ENCODE assay signal across 9 cellular contexts in the genomic region with DNA sequence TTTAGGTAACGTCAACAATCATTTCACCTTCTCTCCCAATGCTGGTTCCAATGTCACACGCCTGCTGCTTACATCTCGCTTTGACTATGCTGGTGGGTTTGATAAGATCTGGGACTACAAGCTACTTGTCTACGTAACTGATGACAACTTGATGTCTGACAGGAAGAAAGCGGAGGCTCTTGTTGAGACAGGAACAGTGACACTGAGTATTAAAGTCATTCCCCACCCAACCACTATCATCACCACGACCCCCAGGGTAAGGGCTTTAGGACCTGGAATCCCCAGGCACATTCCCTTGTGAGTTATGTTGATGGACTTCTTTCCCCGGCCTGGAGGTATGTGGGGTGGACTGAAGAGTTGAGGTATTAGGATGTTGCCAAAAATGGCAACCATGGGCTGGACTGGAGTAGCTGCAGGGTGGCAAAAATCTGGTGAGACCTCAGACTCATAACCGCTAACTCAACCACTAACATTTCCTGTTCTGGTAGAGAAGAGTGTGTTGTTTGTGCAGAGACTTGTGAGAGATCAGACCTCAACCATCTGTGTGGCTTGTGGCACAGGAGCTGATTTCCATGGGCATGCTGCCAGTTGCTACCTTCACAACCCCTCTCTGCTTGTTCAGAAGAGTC. TPM values are rescaled to one million over a fixed set of nuclear protein-coding genes. Genes with fewer than 3 reads are reported as not detected.
DNase-seq lines count a peak whose midpoint lies in the region; ATAC-seq and TF ChIP-seq lines count a peak whose summit lies in the region.
"Had no signal": no experiment of that assay in that cellular context is flagged by ENCODE, and none has a peak within 500 bp of the region (broad histone marks: within the 10 kb centered on the region; RNA-seq: fewer than 3 reads in every experiment).

No MANE protein-coding gene starts in this region.

- H4K91ac ChIP-seq in mesenchymal stem cell (ENCODE audit: low read length), result no peak overlapping the region

- H3K4me2 ChIP-seq in SU-DHL-6 (ENCODE audit: low read depth, low read length, poor library complexity, severe bottlenecking), result peak overlapping the region; percentile 64
- H3K4me2 ChIP-seq in mesenchymal stem cell (ENCODE audit: low read length, poor library complexity, severe bottlenecking), result no peak overlapping the region

- peaks cover 52% of the 10 kb centered on the region for H3K4me1 Mint-ChIP-seq in activated naive CD8-positive, alpha-beta T cell treated with anti-CD3 and anti-CD28 coated beads, Interleukin-2, amount 50 U/mL, for 24 hours

- H3K27ac ChIP-seq in SU-DHL-6 (ENCODE audit: low read depth, low read length) (peak overlapping the region; percentile 66), mesenchymal stem cell (ENCODE audit: low read length, poor library complexity, severe bottlenecking) (no peak overlapping the region)

- DNase-seq in DMS153 treated with DMSO at 0.1 percent for 48 hours (lab: John Stamatoyannopoulos, UW; ENCODE audit: unreplicated experiment) (peak; percentile 25), mesenchymal stem cell (no peak), iPS-NIHi7 (ENCODE audit: extremely low spot score) (no peak), NCI-H2227 treated with DMSO at 0.1 percent for 48 hours (lab: John Stamatoyannopoulos, UW) (no peak)
- peak; percentile 69 for DNase-seq in activated naive CD8-positive, alpha-beta T cell treated with anti-CD3 and anti-CD28 coated beads, Interleukin-2, amount 50 U/mL, for 24 hours
- DNase-seq in stimulated activated CD8-positive, alpha-beta memory T cell treated with anti-CD3 and anti-CD28 coated beads, Interleukin-4, amount 100 ng/mL, for 48 hours, result peak; percentile 77

- H3K14ac ChIP-seq in mesenchymal stem cell (ENCODE audit: low read length in 2 of 2), result no peak overlapping the region

- no peaks in the 10 kb centered on the region for H3K9me3 Mint-ChIP-seq in activated naive CD8-positive, alpha-beta T cell treated with anti-CD3 and anti-CD28 coated beads, Interleukin-2, amount 50 U/mL, for 24 hours
- H3K9me3 Mint-ChIP-seq: dendritic cell treated with granulocyte-macrophage colony-stimulating factor and Interleukin-4, amounts not matched to agents 40 ng/mL and 50 ng/mL, for 4 days had no signal

- H4K20me1 ChIP-seq in SU-DHL-6 (ENCODE audit: low read depth, low read length), result no peaks in the 10 kb centered on the region

- no peak overlapping the region for H2BK12ac ChIP-seq in mesenchymal stem cell (ENCODE audit: low read length in 2 of 2)

- no peak overlapping the region for H3K18ac ChIP-seq in mesenchymal stem cell (ENCODE audit: low read depth in 1 of 2, low read length in 2 of 2)

- H2AK5ac ChIP-seq in mesenchymal stem cell (ENCODE audit: low read length, severe bottlenecking), result no peak overlapping the region

- no peaks in the 10 kb centered on the region for H3K36me3 Mint-ChIP-seq in activated naive CD8-positive, alpha-beta T cell treated with anti-CD3 and anti-CD28 coated beads, Interleukin-2, amount 50 U/mL, for 24 hours (ENCODE audit: low read depth)

- peaks cover 34% of the 10 kb centered on the region for H3F3A ChIP-seq in SU-DHL-6 (ENCODE audit: insufficient read depth)

- no peak overlapping the region for H2BK120ac ChIP-seq in mesenchymal stem cell (ENCODE audit: low read depth, low read length)

- peak overlapping the region; percentile 4 for H3K4me3 ChIP-seq in SU-DHL-6 (ENCODE audit: insufficient read depth, low read length, poor library complexity, severe bottlenecking)
- no peak overlapping the region for H3K4me3 ChIP-seq in mesenchymal stem cell (ENCODE audit: insufficient read depth in 1 of 2, low read depth in 1 of 2, low read length in 2 of 2)

- no peaks in the 10 kb centered on the region for H3K79me2 ChIP-seq in SU-DHL-6 (ENCODE audit: insufficient read depth, low read length)

- no peak overlapping the region for H2BK5ac ChIP-seq in mesenchymal stem cell (ENCODE audit: low read depth, low read length, poor library complexity, severe bottlenecking)

- 79% methylated on average over 4 of the region's 8 CpGs for WGBS in mesenchymal stem cell

- H3K4me1 ChIP-seq in mesenchymal stem cell (ENCODE audit: control insufficient read depth, insufficient read depth, low read depth, low read length), result peaks cover 10% of the 10 kb centered on the region

- H2AFZ ChIP-seq in SU-DHL-6 (ENCODE audit: low read depth, low read length, severe bottlenecking) (no peak overlapping the region), mesenchymal stem cell (ENCODE audit: low read depth, low read length) (no peak overlapping the region)

- ATAC-seq in HG02610 (IDR thresholded peaks at IDR 0.05; ENCODE audit: unreplicated experiment), result peak; percentile 60
- ATAC-seq in activated naive CD8-positive, alpha-beta T cell treated with anti-CD3 and anti-CD28 coated beads, Interleukin-2, amount 50 U/mL, for 24 hours, result peak; percentile 89

- peak overlapping the region; percentile 18; the same call in 1 of the 2 replicates for H3K9ac ChIP-seq in SU-DHL-6 (ENCODE audit: low read length)
- H3K9ac ChIP-seq in mesenchymal stem cell (ENCODE audit: low read length), result no peak overlapping the region

- no peaks in the 10 kb centered on the region for H3K9me2 ChIP-seq in SU-DHL-6 (replicated peaks; ENCODE audit: insufficient read depth, low read length)

- H3K4me3 Mint-ChIP-seq in activated naive CD8-positive, alpha-beta T cell treated with anti-CD3 and anti-CD28 coated beads, Interleukin-2, amount 50 U/mL, for 24 hours, result peak overlapping the region; percentile 46
- H3K4me3 Mint-ChIP-seq: dendritic cell treated with granulocyte-macrophage colony-stimulating factor and Interleukin-4, amounts not matched to agents 40 ng/mL and 50 ng/mL, for 4 days had no signal

- no peaks in the 10 kb centered on the region for H3K79me1 ChIP-seq in mesenchymal stem cell (replicated peaks; ENCODE audit: low read length, poor library complexity, severe bottlenecking)

- no peak overlapping the region for H2BK15ac ChIP-seq in mesenchymal stem cell (ENCODE audit: low read depth, poor library complexity, severe bottlenecking)

- H3K27me3 ChIP-seq in SU-DHL-6 (ENCODE audit: low read length) (no peaks in the 10 kb centered on the region), mesenchymal stem cell (ENCODE audit: control insufficient read depth in 1 of 2, insufficient read depth in 1 of 2, low read length in 2 of 2) (no peaks in the 10 kb centered on the region)

- H4K8ac ChIP-seq in mesenchymal stem cell (ENCODE audit: low read length), result no peak overlapping the region

- H3K27me3 Mint-ChIP-seq in activated naive CD8-positive, alpha-beta T cell treated with anti-CD3 and anti-CD28 coated beads, Interleukin-2, amount 50 U/mL, for 24 hours, result no peaks in the 10 kb centered on the region

- no peak for TF ChIP-seq CTCF in SU-DHL-6 (IDR thresholded peaks at IDR 0.05; ENCODE audit: insufficient read depth, low read length, poor library complexity, severe bottlenecking)

- no peak overlapping the region for H3K4ac ChIP-seq in mesenchymal stem cell (ENCODE audit: low read depth in 1 of 2, low read length in 2 of 2)

- peak overlapping the region; percentile 82 for H3K27ac Mint-ChIP-seq in activated naive CD8-positive, alpha-beta T cell treated with anti-CD3 and anti-CD28 coated beads, Interleukin-2, amount 50 U/mL, for 24 hours
- H3K27ac Mint-ChIP-seq: dendritic cell treated with granulocyte-macrophage colony-stimulating factor and Interleukin-4, amounts not matched to agents 40 ng/mL and 50 ng/mL, for 4 days had no signal

- H3K9me3 ChIP-seq in SU-DHL-6 (ENCODE audit: insufficient read depth, low read length) (no peaks in the 10 kb centered on the region), mesenchymal stem cell (ENCODE audit: control insufficient read depth, low read length) (no peaks in the 10 kb centered on the region)

- H3K36me3 ChIP-seq in SU-DHL-6 (ENCODE audit: low read length), result no peaks in the 10 kb centered on the region
- no peaks in the 10 kb centered on the region for H3K36me3 ChIP-seq in mesenchymal stem cell (ENCODE audit: control insufficient read depth in 1 of 2, insufficient read depth in 2 of 2, low read depth in 1 of 2, low read length in 2 of 2)

- H3K23ac ChIP-seq in mesenchymal stem cell (ENCODE audit: low read length in 2 of 2), result no peak overlapping the region

RNA-seq across cellular contexts. Expression of a gene that starts 59.2 kb away (rescaled TPM):
- 2.8 TPM for polyA plus RNA-seq in mesenchymal stem cell (2013, experiment 1 of 2)
- 3.1 TPM for polyA plus RNA-seq in mesenchymal stem cell (2013, experiment 2 of 2)

Comparison
In these comparisons a context has a peak if more than half of its experiments do, and no peak if none do; other contexts are left out.
1. DNase-seq: peak in DMS153 treated with DMSO at 0.1 percent for 48 hours (single experiment), activated naive CD8-positive, alpha-beta T cell treated with anti-CD3 and anti-CD28 coated beads, Interleukin-2, amount 50 U/mL, for 24 hours (single experiment) and stimulated activated CD8-positive, alpha-beta memory T cell treated with anti-CD3 and anti-CD28 coated beads, Interleukin-4, amount 100 ng/mL, for 48 hours (single experiment); none in mesenchymal stem cell (single experiment), iPS-NIHi7 (single experiment) and NCI-H2227 treated with DMSO at 0.1 percent for 48 hours (single experiment).